Comparison of ENCODE assay signal across 16 cellular contexts in the genomic region with DNA sequence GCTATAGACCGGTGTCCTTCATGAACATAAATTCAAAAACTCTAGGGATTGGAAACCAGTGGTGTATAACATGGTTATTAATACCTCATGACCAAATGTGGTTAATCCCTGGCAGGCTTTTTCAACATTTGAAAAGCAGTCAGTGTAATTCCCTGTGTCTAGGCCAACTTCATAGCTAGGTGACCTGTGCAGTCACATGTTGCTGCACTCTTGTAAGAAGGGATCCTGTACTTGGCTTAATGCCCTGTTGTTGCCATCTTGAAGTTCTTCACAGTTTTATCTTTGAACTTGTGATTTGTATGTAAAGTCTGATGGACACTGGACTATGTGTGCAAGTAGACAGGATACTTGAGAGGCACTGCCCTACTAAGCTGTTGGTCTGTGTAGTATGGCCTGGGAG. TPM values are rescaled to one million over a fixed set of nuclear protein-coding genes. Genes with fewer than 3 reads are reported as not detected.
A peak's percentile ranks its signal among the peaks of the same experiment; 100 is the strongest.
DNase-seq lines count a peak whose midpoint lies in the region; ATAC-seq and TF ChIP-seq lines count a peak whose summit lies in the region.
"Had no signal": no experiment of that assay in that cellular context is flagged by ENCODE, and none has a peak within 500 bp of the region (broad histone marks: within the 10 kb centered on the region; RNA-seq: fewer than 3 reads in every experiment).

No MANE protein-coding gene starts in this region.

- H3K4me3 ChIP-seq in liver (ENCODE audit: low read depth in 1 of 3, low read length in 3 of 3) (peak overlapping the region in 2 of 3 donors; percentile 19 to 38), right lobe of liver (no peak overlapping the region), neutrophil (ENCODE audit: low read depth in 1 of 2, low read length in 1 of 2) (no peak overlapping the region), lower leg skin (ENCODE audit: low read depth, poor library complexity, severe bottlenecking) (no peak overlapping the region)
- H3K4me3 ChIP-seq: GM23338 had no signal

- H3K36me3 Mint-ChIP-seq in endothelial cell (ENCODE audit: low read depth, unreplicated experiment) = peaks cover 62% of the 10 kb centered on the region

- H3K27ac Mint-ChIP-seq in endothelial cell (ENCODE audit: unreplicated experiment) = no peak overlapping the region
- H3K27ac Mint-ChIP-seq: CD4-positive, alpha-beta T cell; GM23338 had no signal

- H3K27me3 Mint-ChIP-seq in endothelial cell (ENCODE audit: unreplicated experiment) = no peaks in the 10 kb centered on the region
- H3K27me3 Mint-ChIP-seq: CD4-positive, alpha-beta T cell had no signal

- no peak for TF ChIP-seq RAD21 in liver (IDR thresholded peaks at IDR 0.05)

- peaks cover 16% of the 10 kb centered on the region for H3K9me3 Mint-ChIP-seq in endothelial cell (ENCODE audit: unreplicated experiment)

- no peak for TF ChIP-seq CTCF in liver (IDR thresholded peaks at IDR 0.05; ENCODE audit: low read depth, low read length, missing input control)
- no peak for TF ChIP-seq CTCF in right lobe of liver (IDR thresholded peaks at IDR 0.05)
- no peak for TF ChIP-seq CTCF in endothelial cell (IDR thresholded peaks at IDR 0.05; ENCODE audit: unreplicated experiment)
- TF ChIP-seq CTCF in neutrophil (IDR thresholded peaks at IDR 0.05) = no peak
- no peak for TF ChIP-seq CTCF in lower leg skin (IDR thresholded peaks at IDR 0.05)

- WGBS in liver = 99% methylated on average over 1 of the region's 1 CpG
- WGBS in right lobe of liver (ENCODE audit: insufficient coverage, low coverage, low lambda C conversion rate, missing lambda C conversion rate) = no CpG with 5 or more reads among the region's 1 CpG
- WGBS in lower leg skin, 2 donors = 91 to 97% methylated on average over 1 of the region's 1 CpG

- H3K9ac ChIP-seq in liver (ENCODE audit: low read depth in 1 of 2, low read length in 2 of 2) = no peak overlapping the region

- no peaks in the 10 kb centered on the region for H3K4me1 ChIP-seq in liver (ENCODE audit: control insufficient read depth in 4 of 4, insufficient read depth in 4 of 4, low read length in 3 of 4)
- H3K4me1 ChIP-seq in right lobe of liver = no peaks in the 10 kb centered on the region
- no peaks in the 10 kb centered on the region for H3K4me1 ChIP-seq in neutrophil (ENCODE audit: control insufficient read depth in 1 of 2, insufficient read depth in 1 of 2, low read depth in 1 of 2, low read length in 1 of 2)

- H3K36me3 ChIP-seq in liver (ENCODE audit: control insufficient read depth in 4 of 4, insufficient read depth in 3 of 4, low read depth in 1 of 4, low read length in 3 of 4) (peaks cover 8 to 58% (median 52%) of the 10 kb centered on the region in 4 donors), right lobe of liver (peaks cover 0 to 21% (median 7%) of the 10 kb centered on the region in 4 donors), neutrophil (peaks cover 23% of the 10 kb centered on the region)

- intact Hi-C loops in right lobe of liver (cut with DNase I) (no loop called here), Right ventricle myocardium inferior (cut with DNase I) (no loop called here), lower leg skin (cut with DNase I; ENCODE audit: low total_unique reads) (no loop called here)

- H3K4me1 Mint-ChIP-seq in endothelial cell (ENCODE audit: unreplicated experiment) = no peaks in the 10 kb centered on the region
- H3K4me1 Mint-ChIP-seq: GM23338 had no signal

- ATAC-seq in right lobe of liver (no peak), Right ventricle myocardium inferior (no peak), GM18519 (IDR thresholded peaks at IDR 0.05; ENCODE audit: low FRiP score, unreplicated experiment) (no peak)
- ATAC-seq: GM23338 had no signal

- TF ChIP-seq POLR2A in right lobe of liver (IDR thresholded peaks at IDR 0.05) = no peak
- TF ChIP-seq POLR2A in lower leg skin (IDR thresholded peaks at IDR 0.05) = no peak

- H3K27ac ChIP-seq in liver (ENCODE audit: low read depth in 1 of 2, low read length in 2 of 2) = no peak overlapping the region
- H3K27ac ChIP-seq in right lobe of liver = no peak overlapping the region
- H3K27ac ChIP-seq in neutrophil = peak overlapping the region; percentile 25

- H3K27me3 ChIP-seq in liver (ENCODE audit: control insufficient read depth in 4 of 4, insufficient read depth in 4 of 4, low read length in 3 of 4) (no peaks in the 10 kb centered on the region), right lobe of liver (no peaks in the 10 kb centered on the region), neutrophil (no peaks in the 10 kb centered on the region)

- H3K9me3 ChIP-seq in liver (ENCODE audit: control insufficient read depth in 4 of 4, low read length in 3 of 4) (peaks cover 15 to 34% (median 25%) of the 10 kb centered on the region in 4 donors), right lobe of liver (peaks cover 0 to 33% (median 6%) of the 10 kb centered on the region in 4 donors), neutrophil (peaks cover 8% of the 10 kb centered on the region)

- peak overlapping the region; percentile 7 for H3K4me3 Mint-ChIP-seq in endothelial cell (ENCODE audit: unreplicated experiment)
- H3K4me3 Mint-ChIP-seq: CD4-positive, alpha-beta T cell; GM23338 had no signal

- DNase-seq in right lobe of liver = no peak
- DNase-seq in endothelial cell (ENCODE audit: low spot score) = no peak
- DNase-seq in Right ventricle myocardium inferior (ENCODE audit: missing footprints) = no peak
- DNase-seq in lower leg skin (ENCODE audit: low spot score in 2 of 2) = no peak
- DNase-seq: 8988T; ACHN; C1 segment of cervical spinal cord; Calu3; CD4-positive, alpha-beta T cell; DMS 273 treated with DMSO at 0.1 percent for 48 hours; H7; IMR-90 had no signal

TF ChIP-seq in liver, 16 proteins besides CTCF, POLR2A, EP300 and RAD21:
- TF ChIP-seq JUND (IDR thresholded peaks at IDR 0.05) (no peak), HNF4G (IDR thresholded peaks at IDR 0.05) (no peak), RXRA (IDR thresholded peaks at IDR 0.05) (no peak), EGR1 (IDR thresholded peaks at IDR 0.05; ENCODE audit: low read depth in 2 of 2) (no peak), SP1 (IDR thresholded peaks at IDR 0.05) (no peak), YY1 (IDR thresholded peaks at IDR 0.05) (no peak), GABPA (IDR thresholded peaks at IDR 0.05 in 1 of 2, conservative IDR thresholded peaks at IDR 0.05 in 1 of 2) (no peak)
TF ChIP-seq in liver: peak in this region for 0.

RNA-seq across cellular contexts. Expression of gene ZNF33A, which starts 39.7 kb away (rescaled TPM):
- total RNA-seq in liver = 10 to 100 TPM; 16.2 to 25.7 TPM
- 10 to 100 TPM in 1 of 2 donors, 1 to 10 TPM in 1; 6.7 to 10.1 TPM for polyA plus RNA-seq in liver
- total RNA-seq in right lobe of liver = 10 to 100 TPM; 12.3 to 24.2 (median 15.7) TPM
- 29.3 TPM for total RNA-seq in endothelial cell (ENCODE audit: unreplicated experiment)
- total RNA-seq in Right ventricle myocardium inferior = 21.2 TPM
- total RNA-seq in lower leg skin = 10 to 100 TPM; 16.8 to 28.8 (median 23.0) TPM

RNA-seq across cellular contexts. Expression of gene ZNF37A, which starts 43.9 kb away (rescaled TPM):
- total RNA-seq in liver = 10 to 100 TPM in 1 of 2 donors, 1 to 10 TPM in 1; 5.2 to 11.5 TPM
- 1 to 10 TPM; 3.5 to 3.6 TPM for polyA plus RNA-seq in liver
- 1 to 10 TPM; 5.5 to 7.9 (median 6.4) TPM for total RNA-seq in right lobe of liver
- 8.7 TPM for total RNA-seq in endothelial cell (ENCODE audit: unreplicated experiment)
- total RNA-seq in Right ventricle myocardium inferior = 7.3 TPM
- total RNA-seq in lower leg skin = 10 to 100 TPM in 1 of 4 donors, 1 to 10 TPM in 3; 6.5 to 11.3 (median 9.6) TPM

Comparison
In these comparisons a context has a peak if more than half of its experiments do, and no peak if none do; other contexts are left out.
1. H3K4me3 ChIP-seq: peak in liver (2 of 3); none in right lobe of liver (0 of 3), neutrophil (0 of 2) and lower leg skin (single experiment).